Comparison of ENCODE assay signal across 26 cellular contexts in the genomic region with DNA sequence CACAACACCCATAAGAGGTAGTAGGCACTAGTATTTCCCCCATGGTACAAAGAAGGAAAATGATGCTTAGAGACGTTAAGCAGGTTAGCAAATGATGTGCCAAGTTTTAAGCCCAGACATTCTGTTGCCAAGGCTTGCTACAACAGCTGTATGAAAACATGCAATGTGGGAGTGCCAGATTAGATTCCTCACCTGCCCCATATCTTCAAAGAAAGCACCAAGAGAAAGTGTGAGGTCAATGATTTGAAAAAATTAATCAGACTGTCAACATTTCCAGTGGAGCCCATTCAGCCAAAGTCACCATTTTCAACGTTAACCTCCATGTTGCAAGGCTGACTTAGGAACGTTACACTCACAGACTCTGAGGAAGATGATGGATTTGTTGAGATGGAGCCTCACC.
"Had no signal": no experiment of that assay in that cellular context is flagged by ENCODE, and none has a peak within 500 bp of the region (broad histone marks: within the 10 kb centered on the region; RNA-seq: fewer than 3 reads in every experiment).

No MANE protein-coding gene starts in this region.

- H3K27ac ChIP-seq: colonic mucosa, epithelial cell of prostate, esophagus squamous epithelium, gastrocnemius medialis, lower lobe of right lung had no signal

- H3K36me3 ChIP-seq: colonic mucosa, esophagus squamous epithelium, gastrocnemius medialis, heart right ventricle, lower lobe of right lung had no signal

- DNase-seq: colonic mucosa; cortex of kidney; effector CD8-positive, alpha-beta T cell; effector memory CD8-positive, alpha-beta T cell; endodermal cell; erythroblast; esophagus squamous epithelium; foreskin fibroblast; foreskin melanocyte; glutamatergic neuron; head of caudate nucleus; hippocampal formation; left cardiac atrium; left ventricle myocardium superior; lower lobe of right lung; mesenchymal stem cell; midbrain; naive B cell had no signal

- FAIRE-seq: endometrium, islet of Langerhans, keratinocyte had no signal

- H3K4me1 ChIP-seq: colonic mucosa, lower lobe of right lung had no signal

- H3K27me3 ChIP-seq: colonic mucosa, esophagus squamous epithelium, gastrocnemius medialis, heart right ventricle had no signal

- H3K4me3 ChIP-seq: colonic mucosa, esophagus squamous epithelium, gastrocnemius medialis, heart right ventricle, lower lobe of right lung had no signal

- H3K9me3 ChIP-seq: colonic mucosa, esophagus squamous epithelium, gastrocnemius medialis, heart right ventricle, lower lobe of right lung had no signal

- ATAC-seq: effector memory CD8-positive, alpha-beta T cell; esophagus mucosa; left lobe of liver; lower lobe of right lung had no signal
